In genomic region chr2:9001229-9001628, GRCh38 we compare ENCODE assay signal across 12 cellular contexts. TPM values are rescaled to one million over a fixed set of nuclear protein-coding genes. Genes with fewer than 3 reads are reported as not detected.
DNase-seq lines count a peak whose midpoint lies in the region; ATAC-seq and TF ChIP-seq lines count a peak whose summit lies in the region.
"Had no signal": no experiment of that assay in that cellular context is flagged by ENCODE, and none has a peak within 500 bp of the region (broad histone marks: within the 10 kb centered on the region; RNA-seq: fewer than 3 reads in every experiment).

No MANE protein-coding gene starts in this region.

- peak; percentile 61 for DNase-seq in A172 (ENCODE audit: low spot score)
- DNase-seq in HCEC 1CT: peak; percentile 56
- DNase-seq in SK-N-SH: no peak
- DNase-seq in fibroblast of pulmonary artery (ENCODE audit: low read depth): peak; percentile 46
- no peak for DNase-seq in coronary artery (ENCODE audit: low spot score)
- no peak for DNase-seq in natural killer cell
- DNase-seq in occipital lobe (lab: John Stamatoyannopoulos, UW): no peak
- no peak for DNase-seq in effector CD8-positive, alpha-beta T cell (lab: John Stamatoyannopoulos, UW)
- DNase-seq: activated CD4-positive, alpha-beta T cell treated with anti-CD3 and anti-CD28 coated beads for 1 hour; BE2C; NCI-H1092 had no signal

- H3K9me3 ChIP-seq in SK-N-SH: no peaks in the 10 kb centered on the region
- H3K9me3 ChIP-seq: BE2C had no signal

- no peak for TF ChIP-seq CTCF in SK-N-SH (IDR thresholded peaks at IDR 0.05)
- TF ChIP-seq CTCF in fibroblast of pulmonary artery (IDR thresholded peaks at IDR 0.05; ENCODE audit: low read length, missing control alignments): no peak
- TF ChIP-seq CTCF in coronary artery (IDR thresholded peaks at IDR 0.05): no peak
- no peak for TF ChIP-seq CTCF in natural killer cell (IDR thresholded peaks at IDR 0.05)

- no peaks in the 10 kb centered on the region for H3K9me3 Mint-ChIP-seq in natural killer cell
- H3K9me3 Mint-ChIP-seq: activated T-helper 17 cell treated with anti-CD3 and anti-CD28 coated beads, Interleukin-2, amount 50 U/mL, for 72 hours had no signal

- peaks cover 0 to 7% of the 10 kb centered on the region in 2 experiments for H3K36me3 ChIP-seq in SK-N-SH (replicated peaks in 1 of 2; ENCODE audit: control insufficient read depth in 1 of 2, insufficient read depth in 2 of 2, low read length in 1 of 2)
- H3K36me3 ChIP-seq: BE2C had no signal

- ATAC-seq in natural killer cell: no peak
- ATAC-seq: activated T-helper 17 cell treated with anti-CD3 and anti-CD28 coated beads, Interleukin-2, amount 50 U/mL, for 72 hours had no signal

- peaks cover 82% of the 10 kb centered on the region for H3K79me2 ChIP-seq in SK-N-SH (ENCODE audit: insufficient read depth)

- 72% methylated on average over 5 of the region's 5 CpGs for WGBS in SK-N-SH (ENCODE audit: low lambda C conversion rate)

- POLR2A ChIA-PET in SK-N-SH (lab: Yijun Ruan, JAX): no interaction called here

- intact Hi-C loops in natural killer cell (cut with micrococcal nuclease): no loop called here

- no peak overlapping the region for H2AFZ ChIP-seq in SK-N-SH (ENCODE audit: low read depth)

- H3K4me3 Mint-ChIP-seq in natural killer cell: no peak overlapping the region

- no peaks in the 10 kb centered on the region for H3F3A ChIP-seq in SK-N-SH (replicated peaks; ENCODE audit: insufficient read depth)

- H3K9ac ChIP-seq in SK-N-SH: no peak overlapping the region

- TF ChIP-seq EP300 in SK-N-SH (IDR thresholded peaks at IDR 0.05; ENCODE audit: borderline replicate concordance in 1 of 2, low read depth in 1 of 2, low read length in 1 of 2): no peak

- peaks cover 47% of the 10 kb centered on the region for H4K20me1 ChIP-seq in SK-N-SH (ENCODE audit: insufficient read depth)

- no peaks in the 10 kb centered on the region for H3K9me2 ChIP-seq in SK-N-SH

- no peak overlapping the region for H3K27ac Mint-ChIP-seq in natural killer cell
- H3K27ac Mint-ChIP-seq: activated T-helper 17 cell treated with anti-CD3 and anti-CD28 coated beads, Interleukin-2, amount 50 U/mL, for 72 hours had no signal

- H3K36me3 Mint-ChIP-seq in natural killer cell: no peaks in the 10 kb centered on the region

- no peak for TF ChIP-seq RAD21 in SK-N-SH (IDR thresholded peaks at IDR 0.05; ENCODE audit: low read length)

- H3K4me1 ChIP-seq in SK-N-SH (ENCODE audit: control insufficient read depth in 1 of 2, insufficient read depth in 2 of 2, low read depth in 1 of 2, low read length in 1 of 2): peaks cover 21 to 49% of the 10 kb centered on the region in 2 experiments; a peak in 3 of 4 replicates

- H3K27me3 Mint-ChIP-seq in natural killer cell (ENCODE audit: low read depth in 2 of 2): peaks cover 0 to 6% of the 10 kb centered on the region in 2 donors

- H3K27ac ChIP-seq in SK-N-SH (ENCODE audit: low read depth in 2 of 2, low read length in 1 of 2) (no peak overlapping the region), coronary artery (no peak overlapping the region)

- H3K4me3 ChIP-seq in SK-N-SH (ENCODE audit: low read depth in 2 of 2, low read length in 1 of 2) (peak overlapping the region in 1 of 2 experiments; percentile 80; a peak in 1 of 4 replicates), fibroblast of pulmonary artery (replicated peaks; ENCODE audit: low read depth, low read length) (no peak overlapping the region), coronary artery (no peak overlapping the region)

- CTCF ChIA-PET in SK-N-SH (lab: Yijun Ruan, JAX): interaction anchor here (0.7 to 1.2 kb wide), 2 partner anchors 9 to 142 kb away, joined by 4 to 5 read pairs; no protein-coding TSS in a partner anchor

- no peaks in the 10 kb centered on the region for H3K27me3 ChIP-seq in SK-N-SH (ENCODE audit: insufficient read depth)
- H3K27me3 ChIP-seq: BE2C had no signal

- H3K4me1 Mint-ChIP-seq in natural killer cell: peaks cover 7 to 16% of the 10 kb centered on the region in 2 donors
- H3K4me1 Mint-ChIP-seq: activated T-helper 17 cell treated with anti-CD3 and anti-CD28 coated beads, Interleukin-2, amount 50 U/mL, for 72 hours had no signal

- H3K4me2 ChIP-seq in SK-N-SH: peak overlapping the region; percentile 82

TF ChIP-seq in SK-N-SH, 30 proteins besides CTCF, POLR2A, EP300 and RAD21:
- no peak for TF ChIP-seq CHD2 (IDR thresholded peaks at IDR 0.05; ENCODE audit: low read length, partially characterized antibody)
- no peak for TF ChIP-seq JUND (IDR thresholded peaks at IDR 0.05)
- TF ChIP-seq MXI1 (IDR thresholded peaks at IDR 0.05; ENCODE audit: low read depth, low read length): no peak
- TF ChIP-seq GATA2 (CRISPR knock-in tag; IDR thresholded peaks at IDR 0.05): no peak
- TF ChIP-seq TAF1 (IDR thresholded peaks at IDR 0.05; ENCODE audit: borderline replicate concordance, low read depth, low read length): no peak
- TF ChIP-seq GABPA (IDR thresholded peaks at IDR 0.05; ENCODE audit: low read depth): no peak
- TF ChIP-seq IRF3 (IDR thresholded peaks at IDR 0.05; ENCODE audit: low read depth, low read length): no peak
- TF ChIP-seq SMC3 (IDR thresholded peaks at IDR 0.05; ENCODE audit: low read depth, low read length): no peak
- TF ChIP-seq TCF12 (IDR thresholded peaks at IDR 0.05): no peak
- no peak for TF ChIP-seq RXRA (IDR thresholded peaks at IDR 0.05; ENCODE audit: borderline replicate concordance, low read depth)
- TF ChIP-seq TEAD4 (IDR thresholded peaks at IDR 0.05; ENCODE audit: borderline replicate concordance, insufficient read depth): no peak
TF ChIP-seq in SK-N-SH: peak in this region for 0.

RNA-seq across cellular contexts. Expression of gene MBOAT2, which starts 2.3 kb away (rescaled TPM):
- 44.0 and 78.1 TPM in 2 replicates for total RNA-seq in A172 (2014; rRNA removed; shearing (Covaris generic))
- polyA plus RNA-seq in SK-N-SH (2012; rRNA removed): 33.9 and 41.3 TPM in 2 replicates
- 32.1 and 33.3 TPM in 2 replicates for polyA plus RNA-seq in SK-N-SH (2012; cell fraction: cytosol; rRNA removed)
- polyA plus RNA-seq in SK-N-SH (2012; cell fraction: nucleus; rRNA removed): 63.1 and 166 TPM in 2 replicates
- total RNA-seq in natural killer cell (10 to 100 TPM in 1 of 3 donors, 1 to 10 TPM in 2; 2.9 to 18.4 (median 4.2) TPM), occipital lobe (189 TPM)

Comparison
In these comparisons a context has a peak if more than half of its experiments do, and no peak if none do; other contexts are left out.
1. DNase-seq: peak in A172 (single experiment), HCEC 1CT (single experiment) and fibroblast of pulmonary artery (single experiment); none in SK-N-SH (single experiment), coronary artery (single experiment), natural killer cell (single experiment), occipital lobe (single experiment) and effector CD8-positive, alpha-beta T cell (single experiment).